In the genomic region with DNA sequence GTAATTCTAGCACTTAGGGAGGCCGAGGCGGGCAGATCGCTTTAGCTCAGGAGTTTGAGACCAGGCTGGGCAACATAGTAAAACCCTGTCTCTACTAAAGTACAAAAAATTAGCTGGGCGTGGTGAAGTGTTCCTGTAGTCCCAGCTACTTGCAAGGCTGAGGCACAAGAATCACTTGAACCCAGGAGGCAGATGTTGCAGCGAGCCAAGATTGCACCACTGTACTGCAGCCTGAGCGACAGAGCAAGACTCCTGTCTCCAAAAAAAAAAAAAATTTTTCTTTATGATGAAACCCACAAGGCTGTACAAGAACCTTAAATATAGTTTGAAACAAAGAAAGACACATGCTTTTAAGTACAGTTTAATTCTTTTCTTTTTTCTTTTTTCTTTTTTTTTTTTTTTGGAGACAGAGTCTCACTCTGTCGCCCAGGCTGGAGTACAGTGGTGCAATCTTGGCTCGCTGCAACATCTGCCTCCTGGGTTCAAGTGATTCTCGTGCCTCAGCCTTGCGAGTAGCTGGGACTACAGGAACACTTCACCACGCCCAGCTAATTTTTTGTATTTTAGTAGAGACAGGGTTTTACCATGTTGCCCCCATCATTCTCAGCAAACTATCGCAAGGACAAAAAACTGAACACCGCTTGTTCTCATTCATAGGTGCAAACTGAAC, we compare ENCODE assay signal across 17 cellular contexts. TPM values are rescaled to one million over a fixed set of nuclear protein-coding genes. Genes with fewer than 3 reads are reported as not detected.
"Had no signal": no experiment of that assay in that cellular context is flagged by ENCODE, and none has a peak within 500 bp of the region (broad histone marks: within the 10 kb centered on the region; RNA-seq: fewer than 3 reads in every experiment).

No MANE protein-coding gene starts in this region.

RNA-seq across cellular contexts. Expression of gene GFRA4, which starts 47.9 kb away (rescaled TPM):
- total RNA-seq: naive thymus-derived CD8-positive, alpha-beta T cell; natural killer cell treated with Interleukin-12 subunit alpha and Interleukin-12 subunit beta and Interleukin-15 and Interleukin-18, amount 100 ng/mL, for 72 hours; neural crest cell; omental fat pad; osteocyte; pancreas; posterior vena cava; prostate gland; pulmonary artery endothelial cell; right atrium auricular region; sciatic nerve; smooth muscle cell; spleen; suprapubic skin; tibial nerve; ureter; vagina had no signal
- polyA plus RNA-seq: naive thymus-derived CD8-positive, alpha-beta T cell; pancreas; smooth muscle cell; spleen had no signal
